In the genomic region with DNA sequence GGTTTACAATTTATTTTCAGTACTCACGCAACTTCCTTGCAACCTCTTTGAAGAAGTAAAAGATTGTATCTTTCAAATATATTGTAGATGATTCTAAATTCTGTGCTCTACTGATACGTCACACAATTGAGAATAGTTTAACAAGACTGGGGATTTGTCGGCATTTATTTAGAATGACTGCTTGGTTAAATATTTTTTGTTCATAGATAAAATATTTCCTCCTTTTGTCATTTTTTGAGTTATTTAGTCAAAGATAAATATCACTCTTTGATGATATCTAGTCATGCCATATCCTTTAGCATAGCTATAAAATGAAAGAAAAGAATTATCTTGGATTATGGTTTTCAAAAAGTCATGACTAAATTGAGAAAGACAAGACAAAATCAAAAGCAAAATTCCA, we compare ENCODE assay signal across 14 cellular contexts.
DNase-seq lines count a peak whose midpoint lies in the region; ATAC-seq, FAIRE-seq and TF ChIP-seq lines count a peak whose summit lies in the region.
"Had no signal": no experiment of that assay in that cellular context is flagged by ENCODE, and none has a peak within 500 bp of the region (broad histone marks: within the 10 kb centered on the region; RNA-seq: fewer than 3 reads in every experiment).

No MANE protein-coding gene starts in this region.

- no peaks in the 10 kb centered on the region for H3K27me3 Mint-ChIP-seq in Caco-2 (ENCODE audit: insufficient read depth, unreplicated experiment)
- H3K27me3 Mint-ChIP-seq in HFFc6 (ENCODE audit: insufficient read depth), result no peaks in the 10 kb centered on the region
- no peaks in the 10 kb centered on the region for H3K27me3 Mint-ChIP-seq in activated CD4-positive, alpha-beta T cell treated with anti-CD3 and anti-CD28 coated beads, Interleukin-2, amount 10 ng/mL, durations not matched to agents 24 days and 14 days
- H3K27me3 Mint-ChIP-seq: B cell; CD4-positive, alpha-beta T cell had no signal

- ATAC-seq in PC-3, result no peak
- ATAC-seq: GM12878 had no signal

- H3K9ac ChIP-seq in PC-3 (ENCODE audit: low read length), result no peak overlapping the region

- POLR2A ChIA-PET in Caco-2 (lab: Charles Lee), result no interaction called here
- POLR2A ChIA-PET in PC-3 (lab: Charles Lee; ENCODE audit: unreplicated experiment), result no interaction called here

- H3K79me2 ChIP-seq in PC-3 (ENCODE audit: low read length), result no peaks in the 10 kb centered on the region

- DNase-seq in Caco-2 (no peak), HFFc6 (peak; percentile 47), PC-3 (peak; percentile 6), iris pigment epithelial cell (ENCODE audit: low read depth) (peak; percentile 7), RCC 7860 (ENCODE audit: low spot score) (no peak)
- DNase-seq in activated CD4-positive, alpha-beta T cell treated with anti-CD3 and anti-CD28 coated beads, Interleukin-2, amount 10 ng/mL, durations not matched to agents 24 days and 14 days, result no peak
- DNase-seq in stimulated activated naive CD4-positive, alpha-beta T cell treated with Interleukin-2 at 50 U/mL for 16 hours (lab: John Stamatoyannopoulos, UW), result no peak
- DNase-seq: C1 segment of cervical spinal cord; CD4-positive, alpha-beta T cell; DMS79 treated with DMSO at 0.1 percent for 48 hours; HCEC 1CT had no signal

- H3K9me3 ChIP-seq in Caco-2 (peaks cover 2% of the 10 kb centered on the region; the same call in 1 of the 2 replicates), PC-3 (ENCODE audit: low read length) (no peaks in the 10 kb centered on the region)

- H3K27ac Mint-ChIP-seq in Caco-2 (ENCODE audit: unreplicated experiment) (peak overlapping the region; percentile 78), HFFc6 (peak overlapping the region; percentile 11; the same call in 1 of the 2 replicates)
- H3K27ac Mint-ChIP-seq in activated CD4-positive, alpha-beta T cell treated with anti-CD3 and anti-CD28 coated beads, Interleukin-2, amount 10 ng/mL, durations not matched to agents 24 days and 14 days, result no peak overlapping the region
- H3K27ac Mint-ChIP-seq: B cell; CD4-positive, alpha-beta T cell had no signal

- CTCF ChIA-PET in Caco-2 (lab: Charles Lee), result no interaction called here
- CTCF ChIA-PET in PC-3 (lab: Charles Lee), result no interaction called here

- H3K27me3 ChIP-seq in Caco-2 (replicated peaks; ENCODE audit: control insufficient read depth, insufficient read depth, low read length), result no peaks in the 10 kb centered on the region
- no peaks in the 10 kb centered on the region for H3K27me3 ChIP-seq in PC-3 (ENCODE audit: low read length)

- no peaks in the 10 kb centered on the region for H3K36me3 ChIP-seq in Caco-2 (ENCODE audit: control insufficient read depth, insufficient read depth, low read length)
- H3K36me3 ChIP-seq in PC-3 (ENCODE audit: low read depth, low read length), result no peaks in the 10 kb centered on the region

- no peaks in the 10 kb centered on the region for H4K20me1 ChIP-seq in PC-3 (ENCODE audit: low read length)

- H3K4me2 ChIP-seq in PC-3 (ENCODE audit: low read length), result no peak overlapping the region

- BruUV-seq in Caco-2 (replicated peaks; lab: Mats Ljungman, UMichigan) (no TSS peak), PC-3 (replicated peaks; lab: Mats Ljungman, UMichigan) (no TSS peak)

- H3K4me3 ChIP-seq in Caco-2 (ENCODE audit: low read depth, low read length), result no peak overlapping the region
- no peak overlapping the region for H3K4me3 ChIP-seq in PC-3 (ENCODE audit: low read length)
- H3K4me3 ChIP-seq: GM12878 had no signal

- intact Hi-C loops in Caco-2 (cut with micrococcal nuclease; ENCODE audit: unreplicated experiment), result loop anchor here (1.0 to 5.0 kb wide), 4 partner anchors 160 to 367 kb away; no protein-coding TSS in a partner anchor
- intact Hi-C loops in PC-3 (cut with micrococcal nuclease), result no loop called here
- intact Hi-C loops in activated CD4-positive, alpha-beta T cell treated with anti-CD3 and anti-CD28 coated beads, Interleukin-2, amount 10 ng/mL, durations not matched to agents 24 days and 14 days (cut with micrococcal nuclease), result no loop called here

- H3K4me1 Mint-ChIP-seq in Caco-2 (ENCODE audit: low read depth, unreplicated experiment) (peaks cover 41% of the 10 kb centered on the region), HFFc6 (ENCODE audit: low read depth) (peaks cover 42% of the 10 kb centered on the region)
- H3K4me1 Mint-ChIP-seq in activated CD4-positive, alpha-beta T cell treated with anti-CD3 and anti-CD28 coated beads, Interleukin-2, amount 10 ng/mL, durations not matched to agents 24 days and 14 days, result no peaks in the 10 kb centered on the region
- H3K4me1 Mint-ChIP-seq: B cell had no signal

- no peak for TF ChIP-seq CTCF in Caco-2 (IDR thresholded peaks at IDR 0.05; ENCODE audit: insufficient read depth in 1 of 2, low read depth in 1 of 2, low read length in 1 of 2, severe bottlenecking in 1 of 2, unreplicated experiment in 1 of 2)
- no peak for TF ChIP-seq CTCF in HFFc6 (IDR thresholded peaks at IDR 0.05)
- TF ChIP-seq CTCF in PC-3 (conservative IDR thresholded peaks at IDR 0.05; ENCODE audit: low read depth, low read length), result no peak

- no peak for FAIRE-seq in RCC 7860 (lab: Jason Lieb, UNC)
- FAIRE-seq: GM12878, GM18507 had no signal

- H3K9me2 ChIP-seq in PC-3 (replicated peaks; ENCODE audit: low read length), result no peaks in the 10 kb centered on the region

- peaks cover 42% of the 10 kb centered on the region for H3K4me1 ChIP-seq in Caco-2
- no peaks in the 10 kb centered on the region for H3K4me1 ChIP-seq in PC-3 (ENCODE audit: insufficient read depth, low read length)

- no peak overlapping the region for H3K4me3 Mint-ChIP-seq in Caco-2 (ENCODE audit: unreplicated experiment)
- H3K4me3 Mint-ChIP-seq in HFFc6, result peak overlapping the region; percentile 45; the same call in 1 of the 2 replicates
- H3K4me3 Mint-ChIP-seq in activated CD4-positive, alpha-beta T cell treated with anti-CD3 and anti-CD28 coated beads, Interleukin-2, amount 10 ng/mL, durations not matched to agents 24 days and 14 days, result no peak overlapping the region
- H3K4me3 Mint-ChIP-seq: B cell; CD4-positive, alpha-beta T cell had no signal

- H3F3A ChIP-seq in PC-3 (ENCODE audit: low read length, unreplicated experiment), result no peaks in the 10 kb centered on the region

- H3K9me3 Mint-ChIP-seq in Caco-2 (ENCODE audit: unreplicated experiment) (peaks cover 11% of the 10 kb centered on the region), HFFc6 (no peaks in the 10 kb centered on the region)
- H3K9me3 Mint-ChIP-seq in activated CD4-positive, alpha-beta T cell treated with anti-CD3 and anti-CD28 coated beads, Interleukin-2, amount 10 ng/mL, durations not matched to agents 24 days and 14 days, result peaks cover 6% of the 10 kb centered on the region

- H2AFZ ChIP-seq in PC-3 (ENCODE audit: low read length), result no peak overlapping the region

- H3K36me3 Mint-ChIP-seq in Caco-2 (ENCODE audit: insufficient read depth, unreplicated experiment) (no peaks in the 10 kb centered on the region), HFFc6 (ENCODE audit: low read depth) (peaks cover under 1% of the 10 kb centered on the region; the same call in 1 of the 2 replicates)
- H3K36me3 Mint-ChIP-seq in activated CD4-positive, alpha-beta T cell treated with anti-CD3 and anti-CD28 coated beads, Interleukin-2, amount 10 ng/mL, durations not matched to agents 24 days and 14 days (ENCODE audit: low read depth), result no peaks in the 10 kb centered on the region

- no peak overlapping the region for H3K27ac ChIP-seq in PC-3 (ENCODE audit: low read length)

Comparison
In these comparisons a context has a peak if more than half of its experiments do, and no peak if none do; other contexts are left out.
1. DNase-seq: peak in HFFc6 (single experiment), PC-3 (single experiment) and iris pigment epithelial cell (single experiment); none in Caco-2 (0 of 2), RCC 7860 (single experiment), activated CD4-positive, alpha-beta T cell treated with anti-CD3 and anti-CD28 coated beads, Interleukin-2, amount 10 ng/mL, durations not matched to agents 24 days and 14 days (single experiment) and stimulated activated naive CD4-positive, alpha-beta T cell treated with Interleukin-2 at 50 U/mL for 16 hours (single experiment).